ENCODE assay signal across 15 cellular contexts in genomic region chr16:8852534-8852933, GRCh38. TPM values are rescaled to one million over a fixed set of nuclear protein-coding genes. Genes with fewer than 3 reads are reported as not detected.
DNase-seq lines count a peak whose midpoint lies in the region; ATAC-seq and TF ChIP-seq lines count a peak whose summit lies in the region.
"Had no signal": no experiment of that assay in that cellular context is flagged by ENCODE, and none has a peak within 500 bp of the region (broad histone marks: within the 10 kb centered on the region; RNA-seq: fewer than 3 reads in every experiment).

No MANE protein-coding gene starts in this region.

- H3K4me3 ChIP-seq in epithelial cell of esophagus (ENCODE audit: low read length) (no peak overlapping the region), parathyroid adenoma (ENCODE audit: low read depth, low read length) (no peak overlapping the region)

- H3K4me3 Mint-ChIP-seq in activated CD4-positive, alpha-beta T cell treated with anti-CD3 and anti-CD28 coated beads, Interleukin-2, amount 10 ng/mL, durations not matched to agents 7 days and 5 days: no peak overlapping the region
- H3K4me3 Mint-ChIP-seq: T-cell had no signal

- H3K9me3 ChIP-seq in parathyroid adenoma (ENCODE audit: control insufficient read depth, low read length): no peaks in the 10 kb centered on the region

- H3K27ac Mint-ChIP-seq in activated CD4-positive, alpha-beta T cell treated with anti-CD3 and anti-CD28 coated beads, Interleukin-2, amount 10 ng/mL, durations not matched to agents 7 days and 5 days: peak overlapping the region; percentile 57

- H3K9ac ChIP-seq in parathyroid adenoma: no peak overlapping the region

- no peaks in the 10 kb centered on the region for H3K79me2 ChIP-seq in parathyroid adenoma

- H3K9me3 Mint-ChIP-seq in activated CD4-positive, alpha-beta T cell treated with anti-CD3 and anti-CD28 coated beads, Interleukin-2, amount 10 ng/mL, durations not matched to agents 7 days and 5 days: no peaks in the 10 kb centered on the region
- H3K9me3 Mint-ChIP-seq: T-cell had no signal

- no peak for TF ChIP-seq CTCF in epithelial cell of esophagus (IDR thresholded peaks at IDR 0.05; ENCODE audit: insufficient read depth, low read depth, low read length, missing control alignments)
- no peak for TF ChIP-seq CTCF in parathyroid adenoma (IDR thresholded peaks at IDR 0.05)

- DNase-seq in activated CD4-positive, alpha-beta T cell treated with anti-CD3 and anti-CD28 coated beads, Interleukin-2, amount 10 ng/mL, durations not matched to agents 7 days and 5 days: no peak
- DNase-seq in activated CD4-positive, alpha-beta T cell treated with anti-CD3 and anti-CD28 coated beads for 1 hour: no peak
- DNase-seq in RKO (ENCODE audit: low spot score): peak; percentile 27
- DNase-seq in epithelial cell of esophagus (ENCODE audit: low read depth): peak; percentile 83
- no peak for DNase-seq in cerebellar cortex (ENCODE audit: low spot score)
- DNase-seq in SIG-M5 treated with dmso at 0.1 percent for 504 hours (lab: John Stamatoyannopoulos, UW; ENCODE audit: unreplicated experiment): no peak
- DNase-seq: DMS 273 treated with DMSO at 0.1 percent for 48 hours; Kasumi-1; NCI-H2081 treated with DMSO at 0.1 percent for 48 hours; stimulated activated CD4-positive, alpha-beta T cell treated with anti-CD3 and anti-CD28 coated beads, Interleukin-2, amount 100 ng/mL, for 24 hours; T-cell had no signal

- H3K36me3 ChIP-seq in parathyroid adenoma (ENCODE audit: control insufficient read depth, insufficient read depth, low read length): no peaks in the 10 kb centered on the region

- ATAC-seq in GM21529 (IDR thresholded peaks at IDR 0.05; ENCODE audit: unreplicated experiment): no peak
- ATAC-seq: HCT116, T-cell had no signal

- peaks cover 50% of the 10 kb centered on the region for H3K4me1 Mint-ChIP-seq in activated CD4-positive, alpha-beta T cell treated with anti-CD3 and anti-CD28 coated beads, Interleukin-2, amount 10 ng/mL, durations not matched to agents 7 days and 5 days

- H2AFZ ChIP-seq in parathyroid adenoma: no peak overlapping the region

- H3K36me3 Mint-ChIP-seq in activated CD4-positive, alpha-beta T cell treated with anti-CD3 and anti-CD28 coated beads, Interleukin-2, amount 10 ng/mL, durations not matched to agents 7 days and 5 days (ENCODE audit: low read depth): peaks cover 45% of the 10 kb centered on the region

- no peaks in the 10 kb centered on the region for H3K27me3 Mint-ChIP-seq in activated CD4-positive, alpha-beta T cell treated with anti-CD3 and anti-CD28 coated beads, Interleukin-2, amount 10 ng/mL, durations not matched to agents 7 days and 5 days
- H3K27me3 Mint-ChIP-seq: T-cell had no signal

- peak overlapping the region; percentile 30 for H3K27ac ChIP-seq in parathyroid adenoma

- no peak overlapping the region for H3K4me2 ChIP-seq in parathyroid adenoma (ENCODE audit: low read length)

- H3K27me3 ChIP-seq in parathyroid adenoma (ENCODE audit: control insufficient read depth, insufficient read depth, low read length): no peaks in the 10 kb centered on the region

- no peaks in the 10 kb centered on the region for H3K4me1 ChIP-seq in parathyroid adenoma

- POLR2A ChIA-PET in activated CD4-positive, alpha-beta T cell treated with anti-CD3 and anti-CD28 coated beads, Interleukin-2, amount 10 ng/mL, durations not matched to agents 7 days and 5 days (lab: Charles Lee): no interaction called here

- CTCF ChIA-PET in activated CD4-positive, alpha-beta T cell treated with anti-CD3 and anti-CD28 coated beads, Interleukin-2, amount 10 ng/mL, durations not matched to agents 7 days and 5 days (lab: Charles Lee): interaction anchor here (1.3 to 1.8 kb wide), 3 partner anchors 11 to 19 kb away, joined by 3 to 6 read pairs (median 6); no protein-coding TSS in a partner anchor

RNA-seq across cellular contexts. Expression of gene CARHSP1, which starts 16.3 kb away (rescaled TPM):
- 100 to 1,000 TPM; 172 to 189 TPM for total RNA-seq in activated CD4-positive, alpha-beta T cell treated with anti-CD3 and anti-CD28 coated beads, Interleukin-2, amount 10 ng/mL, durations not matched to agents 7 days and 5 days

RNA-seq across cellular contexts. Expression of gene LITAFD, which starts 29.6 kb away (rescaled TPM):
- total RNA-seq in activated CD4-positive, alpha-beta T cell treated with anti-CD3 and anti-CD28 coated beads, Interleukin-2, amount 10 ng/mL, durations not matched to agents 7 days and 5 days: not detected
- total RNA-seq: fibroblast of lung, T-cell had no signal

RNA-seq across cellular contexts. Expression of gene PMM2, which starts 54.9 kb away (rescaled TPM):
- 10 to 100 TPM; 37.0 to 38.9 TPM for total RNA-seq in activated CD4-positive, alpha-beta T cell treated with anti-CD3 and anti-CD28 coated beads, Interleukin-2, amount 10 ng/mL, durations not matched to agents 7 days and 5 days

RNA-seq across cellular contexts. Expression of gene TMEM186, which starts 55.1 kb away (rescaled TPM):
- total RNA-seq in activated CD4-positive, alpha-beta T cell treated with anti-CD3 and anti-CD28 coated beads, Interleukin-2, amount 10 ng/mL, durations not matched to agents 7 days and 5 days: 10 to 100 TPM; 10.1 to 11.1 TPM

Comparison
In these comparisons a context has a peak if more than half of its experiments do, and no peak if none do; other contexts are left out.
1. DNase-seq: peak in RKO (single experiment) and epithelial cell of esophagus (single experiment); none in activated CD4-positive, alpha-beta T cell treated with anti-CD3 and anti-CD28 coated beads, Interleukin-2, amount 10 ng/mL, durations not matched to agents 7 days and 5 days (single experiment), activated CD4-positive, alpha-beta T cell treated with anti-CD3 and anti-CD28 coated beads for 1 hour (single experiment), cerebellar cortex (single experiment) and SIG-M5 treated with dmso at 0.1 percent for 504 hours (single experiment).